ENCODE assay signal across 19 cellular contexts in the genomic region with DNA sequence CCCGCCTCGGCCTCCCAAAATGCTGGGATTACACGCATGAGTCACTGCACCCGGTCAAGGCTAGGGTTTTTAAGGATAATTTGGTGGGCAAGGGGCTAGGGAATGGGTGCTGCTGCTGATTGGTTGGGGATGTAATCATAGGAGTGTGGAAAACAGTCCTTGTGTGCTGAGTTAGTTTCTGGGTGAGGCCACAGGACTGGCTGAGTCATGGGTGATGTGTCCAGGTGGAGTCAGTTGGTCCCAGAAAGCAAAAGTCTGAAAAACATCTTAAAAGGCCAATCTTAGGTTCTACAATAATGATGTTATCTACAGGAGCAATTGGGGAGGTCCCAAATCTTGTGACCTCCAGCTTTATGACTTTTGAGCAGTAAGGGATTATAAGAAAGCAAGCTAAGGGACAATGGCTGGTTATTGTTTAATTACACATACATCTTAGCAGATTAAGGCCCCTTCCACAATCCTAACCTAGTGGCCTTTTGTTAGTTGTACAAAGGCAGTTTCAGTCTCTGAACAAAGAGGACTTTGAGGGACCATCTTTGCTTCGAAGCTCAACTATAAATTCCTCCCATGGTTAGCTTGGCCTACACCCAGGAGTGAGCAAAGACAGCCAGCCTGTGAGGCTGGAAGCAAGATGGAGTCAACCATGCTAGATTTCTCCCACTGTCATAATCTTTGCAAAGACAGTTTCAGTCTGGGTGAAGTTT. TPM values are rescaled to one million over a fixed set of nuclear protein-coding genes. Genes with fewer than 3 reads are reported as not detected.
DNase-seq lines count a peak whose midpoint lies in the region; ATAC-seq and TF ChIP-seq lines count a peak whose summit lies in the region.
"Had no signal": no experiment of that assay in that cellular context is flagged by ENCODE, and none has a peak within 500 bp of the region (broad histone marks: within the 10 kb centered on the region; RNA-seq: fewer than 3 reads in every experiment).

No MANE protein-coding gene starts in this region.

- no TSS peak for BruUV-seq in PC-9 (replicated peaks; lab: Mats Ljungman, UMichigan)

- H3K36me3 ChIP-seq in PC-9 (ENCODE audit: low read depth) (no peaks in the 10 kb centered on the region), osteoblast (ENCODE audit: insufficient read depth, low read length) (no peaks in the 10 kb centered on the region)
- H3K36me3 ChIP-seq: thoracic aorta had no signal

- POLR2A ChIA-PET in PC-9 (lab: Charles Lee; ENCODE audit: unreplicated experiment) = interaction anchor here (0.7 kb wide), 1 partner anchor 23 kb away, joined by 3 read pairs; no protein-coding TSS in a partner anchor

- intact Hi-C loops in PC-9 (cut with micrococcal nuclease; ENCODE audit: unreplicated experiment) = loop anchor here (2.0 to 10.0 kb wide), 2 partner anchors 76 to 166 kb away; partner anchors contain the start of gene PCAT7
- intact Hi-C loops in Right ventricle myocardium superior (cut with DNase I) = no loop called here

- H3K4me1 ChIP-seq in PC-9 (replicated peaks; ENCODE audit: insufficient read depth) (peaks cover 43% of the 10 kb centered on the region), osteoblast (ENCODE audit: insufficient read depth, low read length) (peaks cover 12% of the 10 kb centered on the region)
- H3K4me1 ChIP-seq: psoas muscle had no signal

- H3F3A ChIP-seq in PC-9 (ENCODE audit: insufficient read depth, low read depth) = peaks cover 34% of the 10 kb centered on the region

- ATAC-seq in HG03159 (IDR thresholded peaks at IDR 0.05; ENCODE audit: unreplicated experiment) (no peak), GM18909 (IDR thresholded peaks at IDR 0.05; ENCODE audit: poor library complexity, unreplicated experiment) (no peak), Right ventricle myocardium superior (ENCODE audit: poor library complexity) (no peak)
- ATAC-seq: left lobe of liver, psoas muscle had no signal

- CTCF ChIA-PET in PC-9 (lab: Charles Lee) = no interaction called here

- no peaks in the 10 kb centered on the region for H3K27me3 ChIP-seq in PC-9 (ENCODE audit: insufficient read depth, low read depth)
- no peaks in the 10 kb centered on the region for H3K27me3 ChIP-seq in osteoblast (ENCODE audit: insufficient read depth, low read length)

- H3K27ac ChIP-seq in PC-9 (peak overlapping the region; percentile 68), osteoblast (ENCODE audit: low read depth, low read length) (no peak overlapping the region)
- H3K27ac ChIP-seq: HL-60, psoas muscle, thoracic aorta had no signal

- H3K9me2 ChIP-seq in PC-9 (ENCODE audit: insufficient read depth) = no peaks in the 10 kb centered on the region

- DNase-seq in ELR (ENCODE audit: low read depth) = peak; percentile 31
- DNase-seq in PC-9 = peak; percentile 18 to 42
- peak; percentile 91 for DNase-seq in epithelial cell of esophagus (ENCODE audit: low read depth)
- DNase-seq in osteoblast (ENCODE audit: insufficient read length, low spot score, missing footprints) = no peak
- DNase-seq in NCI-H1436 treated with DMSO at 0.1 percent for 48 hours (lab: John Stamatoyannopoulos, UW) = no peak
- DNase-seq in Right ventricle myocardium superior = no peak
- DNase-seq: activated CD4-positive, alpha-beta memory T cell treated with anti-CD3 and anti-CD28 coated beads, Interleukin-2, amount 10 ng/mL, durations not matched to agents 7 days and 5 days; activated naive CD4-positive, alpha-beta T cell treated with anti-CD3 and anti-CD28 coated beads for 36 hours; activated T-cell treated with anti-CD3 and anti-CD28 coated beads, Interleukin-2, amount 50 U/mL, for 1 hour; C1 segment of cervical spinal cord; glutamatergic neuron; NCI-H2029 treated with DMSO at 0.1 percent for 48 hours; psoas muscle; T-helper 9 cell had no signal

- no peak overlapping the region for H3K4me2 ChIP-seq in PC-9
- no peak overlapping the region for H3K4me2 ChIP-seq in osteoblast (ENCODE audit: insufficient read depth, low read length)

- H4K20me1 ChIP-seq in PC-9 (ENCODE audit: insufficient read depth) = no peaks in the 10 kb centered on the region
- no peaks in the 10 kb centered on the region for H4K20me1 ChIP-seq in osteoblast (ENCODE audit: insufficient read depth, low read length)

- H3K79me2 ChIP-seq in PC-9 (ENCODE audit: low read depth) = no peaks in the 10 kb centered on the region
- no peaks in the 10 kb centered on the region for H3K79me2 ChIP-seq in osteoblast (ENCODE audit: insufficient read depth, low read length)

- H2AFZ ChIP-seq in PC-9 = peak overlapping the region; percentile 50; the same call in 1 of the 2 replicates
- peak overlapping the region; percentile 49 for H2AFZ ChIP-seq in osteoblast (ENCODE audit: low read length)

- TF ChIP-seq CTCF in PC-9 (conservative IDR thresholded peaks at IDR 0.05) (no peak), epithelial cell of esophagus (IDR thresholded peaks at IDR 0.05; ENCODE audit: insufficient read depth, low read depth, low read length, missing control alignments) (no peak), osteoblast (IDR thresholded peaks at IDR 0.05; ENCODE audit: extremely low read depth, low read depth, low read length) (no peak)

- H3K9me3 ChIP-seq in PC-9 (ENCODE audit: insufficient read depth, low read depth) (peaks cover 6% of the 10 kb centered on the region; the same call in 1 of the 2 replicates), osteoblast (ENCODE audit: low read depth, low read length) (no peaks in the 10 kb centered on the region)
- H3K9me3 ChIP-seq: psoas muscle, thoracic aorta had no signal

- H3K4me3 ChIP-seq in PC-9 (no peak overlapping the region), epithelial cell of esophagus (ENCODE audit: low read length) (no peak overlapping the region), osteoblast (ENCODE audit: insufficient read depth, low read length) (no peak overlapping the region)
- H3K4me3 ChIP-seq: psoas muscle, thoracic aorta had no signal

RNA-seq across cellular contexts. Expression of gene AOPEP, which starts 5.5 kb away (rescaled TPM):
- total RNA-seq in PC-9 (2021) (90.0 and 135 TPM in 2 replicates), osteoblast (109 and 131 TPM in 2 replicates), Right ventricle myocardium superior (158 TPM)

Comparison
In these comparisons a context has a peak if more than half of its experiments do, and no peak if none do; other contexts are left out.
1. DNase-seq: peak in ELR (single experiment), PC-9 (2 of 2) and epithelial cell of esophagus (single experiment); none in osteoblast (single experiment), NCI-H1436 treated with DMSO at 0.1 percent for 48 hours (single experiment) and Right ventricle myocardium superior (single experiment).